In the genomic region with DNA sequence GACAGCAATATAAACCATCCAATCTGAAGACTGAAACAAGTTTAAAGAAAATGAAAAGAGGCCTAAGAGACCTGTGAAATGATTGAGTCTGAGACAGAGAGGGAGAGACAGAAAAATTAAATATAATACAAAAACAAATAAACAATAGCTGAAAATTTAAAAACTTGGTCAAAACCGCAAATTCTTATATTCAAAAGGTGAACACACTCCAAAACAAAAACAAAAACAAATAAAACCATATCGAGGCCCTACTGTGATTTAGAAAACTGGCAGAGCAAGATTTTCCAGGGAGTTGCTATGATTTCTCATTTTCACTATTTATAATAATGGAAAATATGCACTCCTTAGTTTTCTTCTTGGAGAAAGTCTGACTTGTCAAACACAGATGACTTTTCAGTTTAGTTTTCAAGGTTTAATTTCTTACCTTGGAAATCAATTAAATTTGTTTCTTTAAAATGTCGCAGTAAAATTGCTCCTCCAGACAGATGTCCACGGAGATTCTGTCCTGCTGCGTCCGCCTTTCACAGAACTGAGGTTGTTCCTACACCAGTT, we compare ENCODE assay signal across 8 cellular contexts.
DNase-seq lines count a peak whose midpoint lies in the region; ATAC-seq and TF ChIP-seq lines count a peak whose summit lies in the region.

No MANE protein-coding gene starts in this region.

- no peak for TF ChIP-seq CTCF in fibroblast of mammary gland (conservative IDR thresholded peaks at IDR 0.05; ENCODE audit: control insufficient read depth, insufficient read depth, low read depth, low read length)

- H3K36me3 ChIP-seq in SJCRH30 = no peaks in the 10 kb centered on the region
- H3K36me3 ChIP-seq in rectal smooth muscle tissue (ENCODE audit: control insufficient read depth, insufficient read depth, low read length) = no peaks in the 10 kb centered on the region

- H3K27ac ChIP-seq in SJCRH30 (peak overlapping the region; percentile 89), rectal smooth muscle tissue (ENCODE audit: low read depth, low read length) (peak overlapping the region; percentile 94)

- no peaks in the 10 kb centered on the region; the same call in 1 of the 2 replicates for H3K9me3 ChIP-seq in SJCRH30 (replicated peaks)

- no peak for DNase-seq in SJCRH30
- no peak for DNase-seq in fibroblast of mammary gland (ENCODE audit: low read depth)
- no peak for DNase-seq in hypothalamus (lab: John Stamatoyannopoulos, UW)
- DNase-seq in NOMO-1 treated with dmso at 0.1 percent for 144 hours (lab: John Stamatoyannopoulos, UW; ENCODE audit: unreplicated experiment) = no peak
- no peak for DNase-seq in GDM1 (lab: John Stamatoyannopoulos, UW)

- H3K27me3 ChIP-seq in SJCRH30 = no peaks in the 10 kb centered on the region
- H3K27me3 ChIP-seq in rectal smooth muscle tissue (ENCODE audit: control insufficient read depth, insufficient read depth, low read length) = no peaks in the 10 kb centered on the region

- no peak for ATAC-seq in GM19395 (IDR thresholded peaks at IDR 0.05; ENCODE audit: unreplicated experiment)

- H3K9ac ChIP-seq in rectal smooth muscle tissue (ENCODE audit: low read length) = peak overlapping the region; percentile 49

- H3K4me3 ChIP-seq in GM08714 (ENCODE audit: low read length) = peak overlapping the region; percentile 77
- peak overlapping the region; percentile 84 for H3K4me3 ChIP-seq in SJCRH30
- peak overlapping the region; percentile 97 for H3K4me3 ChIP-seq in fibroblast of mammary gland (ENCODE audit: control insufficient read depth, low read depth, low read length)
- H3K4me3 ChIP-seq in rectal smooth muscle tissue (ENCODE audit: low read length) = peak overlapping the region; percentile 88

- H3K4me1 ChIP-seq in SJCRH30 = no peaks in the 10 kb centered on the region
- H3K4me1 ChIP-seq in rectal smooth muscle tissue (ENCODE audit: control insufficient read depth, insufficient read depth, low read length) = peaks cover 4% of the 10 kb centered on the region
